ENCODE assay signal across 8 cellular contexts in the genomic region with DNA sequence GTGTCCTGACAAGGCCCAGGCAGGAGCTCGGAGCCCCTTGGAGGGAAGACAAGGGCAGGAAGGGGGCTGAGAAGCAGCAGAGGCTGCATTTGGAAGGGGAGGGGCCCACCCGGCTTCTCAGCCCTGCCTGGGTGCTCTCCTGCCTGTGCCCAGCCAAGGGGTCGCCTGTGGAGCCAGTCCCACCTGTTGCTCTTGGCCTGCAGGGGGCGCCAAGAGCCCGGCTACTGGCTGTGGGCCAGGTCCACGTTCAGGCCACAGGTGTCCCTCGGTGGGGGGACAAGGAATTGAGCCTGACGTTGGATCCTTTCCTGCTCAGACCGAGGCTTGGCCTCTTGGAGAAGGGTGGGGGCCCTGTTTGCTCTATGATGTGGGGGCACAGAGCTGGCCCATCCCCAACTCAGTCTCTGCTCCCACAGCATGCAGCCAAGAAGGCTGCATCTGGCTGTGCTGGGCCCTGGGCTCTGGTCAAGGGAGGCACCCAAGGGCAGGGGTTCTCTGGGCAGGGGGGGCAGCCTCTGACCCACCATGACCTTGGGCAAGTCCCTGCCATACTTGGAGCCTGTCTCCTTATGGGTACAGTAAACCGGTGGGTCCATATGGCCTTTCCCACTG. TPM values are rescaled to one million over a fixed set of nuclear protein-coding genes. Genes with fewer than 3 reads are reported as not detected.
DNase-seq lines count a peak whose midpoint lies in the region; ATAC-seq and TF ChIP-seq lines count a peak whose summit lies in the region.

No MANE protein-coding gene starts in this region.

- H3K4me1 ChIP-seq in GM23248 (ENCODE audit: insufficient read depth) (peaks cover 11% of the 10 kb centered on the region), PC-9 (replicated peaks; ENCODE audit: insufficient read depth) (peaks cover 10% of the 10 kb centered on the region)

- no peaks in the 10 kb centered on the region for H3K36me3 ChIP-seq in GM23248 (ENCODE audit: low read depth)
- H3K36me3 ChIP-seq in PC-9 (ENCODE audit: low read depth), result no peaks in the 10 kb centered on the region

- H3F3A ChIP-seq in GM23248 (ENCODE audit: insufficient read depth), result 0 out of 2 replicates have a peak, but pooled peaks cover 6% of the 10 kb centered on the region
- no peaks in the 10 kb centered on the region for H3F3A ChIP-seq in PC-9 (ENCODE audit: insufficient read depth, low read depth)

- no peaks in the 10 kb centered on the region for H3K9me3 ChIP-seq in GM23248 (ENCODE audit: low read depth)
- no peaks in the 10 kb centered on the region for H3K9me3 ChIP-seq in PC-9 (ENCODE audit: insufficient read depth, low read depth)

- no peaks in the 10 kb centered on the region for H3K27me3 ChIP-seq in GM23248 (replicated peaks; ENCODE audit: insufficient read depth)
- H3K27me3 ChIP-seq in PC-9 (ENCODE audit: insufficient read depth, low read depth), result no peaks in the 10 kb centered on the region

- CTCF ChIA-PET in PC-9 (lab: Charles Lee), result interaction anchor here (0.6 to 1.9 kb wide), 4 partner anchors 8 to 747 kb away, joined by 3 to 17 read pairs (median 4); no protein-coding TSS in a partner anchor

- ATAC-seq in left ventricle myocardium superior, result peak; percentile 38
- no peak for ATAC-seq in HG03571 (IDR thresholded peaks at IDR 0.05; ENCODE audit: unreplicated experiment)

- H3K9me2 ChIP-seq in GM23248 (ENCODE audit: insufficient read depth) (no peaks in the 10 kb centered on the region), PC-9 (ENCODE audit: insufficient read depth) (no peaks in the 10 kb centered on the region)

- H4K20me1 ChIP-seq in GM23248 (ENCODE audit: insufficient read depth), result no peaks in the 10 kb centered on the region
- H4K20me1 ChIP-seq in PC-9 (ENCODE audit: insufficient read depth), result no peaks in the 10 kb centered on the region

- H3K9ac ChIP-seq in GM23248, result no peak overlapping the region

- H3K27ac ChIP-seq in GM23248 (no peak overlapping the region), PC-9 (no peak overlapping the region)

- H2AFZ ChIP-seq in GM23248 (no peak overlapping the region), PC-9 (no peak overlapping the region)

- H3K79me2 ChIP-seq in GM23248 (ENCODE audit: insufficient read depth) (no peaks in the 10 kb centered on the region), PC-9 (ENCODE audit: low read depth) (no peaks in the 10 kb centered on the region)

- H3K4me3 ChIP-seq in GM23248 (no peak overlapping the region), PC-9 (no peak overlapping the region)

- POLR2A ChIA-PET in PC-9 (lab: Charles Lee; ENCODE audit: unreplicated experiment), result no interaction called here

- in situ Hi-C loops in ACHN (cut with HindIII; ENCODE audit: low pct_ligation_motif_present, low pct_unique_long_range_greater_than_20kb, low sequenced_read_pairs) (no loop called here), GM23248 (cut with MboI) (no loop called here)

- TF ChIP-seq CTCF in PC-9 (conservative IDR thresholded peaks at IDR 0.05), result peak; percentile 89

- DNase-seq in ACHN (peak; percentile 45), GM23248 (peak; percentile 15), PC-9 (peak in 1 of 2 experiments; percentile 68), left ventricle myocardium superior (peak; percentile 53), putamen (ENCODE audit: low spot score) (no peak)
- DNase-seq in activated T-helper 9 cell treated with anti-CD3 and anti-CD28 coated beads, Interleukin-2, amount 50 U/mL, for 16 hours (ENCODE audit: low read depth), result peak; percentile 33
- peak; percentile 19 to 44 (median 38) for DNase-seq in stimulated activated CD4-positive, alpha-beta T cell treated with anti-CD3 and anti-CD28 coated beads, Interleukin-1b, Interleukin-23, amount 100 ng/mL, for 24 hours (ENCODE audit: low read depth in 4 of 4, low spot score in 1 of 4)

- H3K4me2 ChIP-seq in GM23248 (ENCODE audit: unreplicated experiment) (peak overlapping the region; percentile 9), PC-9 (peak overlapping the region; percentile 34; the same call in 1 of the 2 replicates)

- BruUV-seq in PC-9 (replicated peaks; lab: Mats Ljungman, UMichigan), result no TSS peak

- WGBS in GM23248 (ENCODE audit: low coverage in 1 of 2, low lambda C conversion rate in 2 of 2, missing lambda C conversion rate in 2 of 2), 2 experiments, result 38 to 54% methylated on average over 8 to 10 of the region's 10 CpGs

- intact Hi-C loops in PC-9 (cut with micrococcal nuclease; ENCODE audit: unreplicated experiment), result loop anchor here (1.0 to 10.0 kb wide), 4 partner anchors 143 to 513 kb away; partner anchors contain the start of gene C1QC
- intact Hi-C loops in left ventricle myocardium superior (cut with micrococcal nuclease), result no loop called here

RNA-seq across cellular contexts. Expression of gene WNT4, which starts 10.9 kb away (rescaled TPM):
- 0.13 and 0.32 TPM in 2 replicates for total RNA-seq in GM23248 (2014; rRNA removed; shearing (Covaris generic))
- polyA plus RNA-seq in GM23248 (2016; fragmentation: Nextera tagmentation; extraction: Ambion mirVana), result 0.05 TPM in 1 of 2 replicates, not detected in the other
- total RNA-seq in PC-9 (2021) (0.78 and 0.83 TPM in 2 replicates), left ventricle myocardium superior (0.05 TPM)
